Comparison of ENCODE assay signal across 24 cellular contexts in the genomic region with DNA sequence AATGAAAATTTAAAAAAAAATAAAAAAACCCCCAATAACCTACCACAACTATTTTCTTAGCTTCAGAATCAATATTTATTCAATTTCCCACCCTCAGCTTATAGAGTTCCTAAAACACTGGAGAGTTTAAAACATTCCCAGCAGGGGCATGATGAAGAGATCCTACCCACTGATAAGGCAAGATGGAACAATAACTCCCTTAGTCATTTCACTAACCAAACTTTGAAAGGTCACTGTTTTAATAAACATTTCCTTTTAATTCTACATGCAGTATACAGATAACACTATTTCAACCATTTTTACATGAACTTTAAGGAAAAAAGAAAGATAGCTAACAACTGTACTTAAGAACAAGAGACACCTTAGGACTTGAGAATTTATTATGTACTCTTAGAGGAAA. TPM values are rescaled to one million over a fixed set of nuclear protein-coding genes. Genes with fewer than 3 reads are reported as not detected.
DNase-seq lines count a peak whose midpoint lies in the region; ATAC-seq, FAIRE-seq and TF ChIP-seq lines count a peak whose summit lies in the region.
"Had no signal": no experiment of that assay in that cellular context is flagged by ENCODE, and none has a peak within 500 bp of the region (broad histone marks: within the 10 kb centered on the region; RNA-seq: fewer than 3 reads in every experiment).

No MANE protein-coding gene starts in this region.

- ATAC-seq in K562 (no peak), GM18870 (IDR thresholded peaks at IDR 0.05; ENCODE audit: unreplicated experiment) (no peak), GM21723 (IDR thresholded peaks at IDR 0.05; ENCODE audit: unreplicated experiment) (no peak)
- ATAC-seq: natural killer cell treated with Interleukin-12 subunit alpha and Interleukin-12 subunit beta and Interleukin-15 and Interleukin-18, amount 100 ng/mL, for 72 hours; WTC11 had no signal

- in situ Hi-C loops in K562 (cut with MboI) = loop anchor here (10.0 kb wide), 1 partner anchor 416 kb away; no protein-coding TSS in a partner anchor

- H3K27ac ChIP-seq in K562 (ENCODE audit: extremely low read depth, low read depth, low read length) (no peak overlapping the region), neural progenitor cell (no peak overlapping the region)
- H3K27ac ChIP-seq: BLaER1 treated with 17β-estradiol and CSF1 and Interleukin-3, amounts not matched to agents 10 nM and 100 nM had no signal

- H3K4me1 ChIP-seq in K562 (replicated peaks in 1 of 2; ENCODE audit: control insufficient read depth in 2 of 2, insufficient read depth in 2 of 2, low read length in 2 of 2) (no peaks in the 10 kb centered on the region; a peak in 1 of 5 replicates), neural progenitor cell (peaks cover 15% of the 10 kb centered on the region)

- H3K27ac Mint-ChIP-seq in neural progenitor cell = peak overlapping the region; percentile 57
- H3K27ac Mint-ChIP-seq: activated CD4-positive, alpha-beta memory T cell treated with anti-CD3 and anti-CD28 coated beads for 36 hours; activated naive CD8-positive, alpha-beta T cell; dendritic cell treated with granulocyte-macrophage colony-stimulating factor and Interleukin-4, amounts not matched to agents 40 ng/mL and 50 ng/mL, for 4 days; natural killer cell treated with Interleukin-12 subunit alpha and Interleukin-12 subunit beta and Interleukin-15 and Interleukin-18, amount 100 ng/mL, for 72 hours; progenitor cell of endocrine pancreas; T-helper 1 cell treated with Interleukin-12 subunit alpha and Interleukin-12 subunit beta and Interleukin-4 antibody, amounts not matched to agents 30 μg/mL and 1 μg/mL, for 36 hours; WTC11 had no signal

- H3K27me3 ChIP-seq in K562 (ENCODE audit: control insufficient read depth in 2 of 2, insufficient read depth in 2 of 2, low read length in 2 of 2) (no peaks in the 10 kb centered on the region), neural progenitor cell (no peaks in the 10 kb centered on the region)
- H3K27me3 ChIP-seq: BLaER1 treated with 17β-estradiol and CSF1 and Interleukin-3, amounts not matched to agents 10 nM and 100 nM had no signal

- no peak overlapping the region for H3K4me3 ChIP-seq in K562
- no peak overlapping the region for H3K4me3 ChIP-seq in neural progenitor cell
- H3K4me3 ChIP-seq: BLaER1 treated with 17β-estradiol and CSF1 and Interleukin-3, amounts not matched to agents 10 nM and 100 nM; smooth muscle cell had no signal

- CTCF ChIA-PET in K562 (lab: Yijun Ruan, JAX; ENCODE audit: low intra/inter-chr PET ratio) = no interaction called here

- H3K9me3 ChIP-seq in K562 (replicated peaks; ENCODE audit: control insufficient read depth, insufficient read depth, low read depth, low read length) (no peaks in the 10 kb centered on the region), neural progenitor cell (ENCODE audit: low read depth) (no peaks in the 10 kb centered on the region)
- H3K9me3 ChIP-seq: BLaER1 treated with 17β-estradiol and CSF1 and Interleukin-3, amounts not matched to agents 10 nM and 100 nM had no signal

- H3K4me1 Mint-ChIP-seq in neural progenitor cell = peaks cover 36% of the 10 kb centered on the region

- no peak for TF ChIP-seq EP300 in K562 (IDR thresholded peaks at IDR 0.05; ENCODE audit: low read length)

- TF ChIP-seq POLR2A in K562 (conservative IDR thresholded peaks at IDR 0.05) = no peak

- TF ChIP-seq CTCF in K562 (IDR thresholded peaks at IDR 0.05 in 2 of 3, conservative IDR thresholded peaks at IDR 0.05 in 1 of 3; ENCODE audit: insufficient read depth in 2 of 3, low read depth in 1 of 3, low read length in 3 of 3) (no peak), neural progenitor cell (IDR thresholded peaks at IDR 0.05) (no peak)

- no TSS peak for BruUV-seq in K562 (replicated peaks; lab: Mats Ljungman, UMichigan)

- H3K4me2 ChIP-seq in K562 (ENCODE audit: insufficient read depth, low read length) (no peak overlapping the region), neural progenitor cell (no peak overlapping the region)
- H3K4me2 ChIP-seq: BLaER1 treated with 17β-estradiol and CSF1 and Interleukin-3, amounts not matched to agents 10 nM and 100 nM; smooth muscle cell had no signal

- no peaks in the 10 kb centered on the region for H3K79me2 ChIP-seq in K562 (ENCODE audit: control insufficient read depth, insufficient read depth, low read length)
- no peaks in the 10 kb centered on the region for H3K79me2 ChIP-seq in neural progenitor cell (ENCODE audit: low read depth)

- H4K20me1 ChIP-seq in K562 (replicated peaks; ENCODE audit: control insufficient read depth, insufficient read depth, low read length) (no peaks in the 10 kb centered on the region), neural progenitor cell (ENCODE audit: low read depth) (no peaks in the 10 kb centered on the region)

- FAIRE-seq in K562 (lab: Jason Lieb, UNC) = no peak
- no peak for FAIRE-seq in GM19239 (lab: Jason Lieb, UNC)

- H3K9me1 ChIP-seq in K562 (ENCODE audit: control insufficient read depth, insufficient read depth, low read length) = no peaks in the 10 kb centered on the region

- peak; percentile 70 for DNase-seq in ELR (ENCODE audit: low read depth)
- DNase-seq in NCI-H69 (lab: John Stamatoyannopoulos, UW) = peak; percentile 11
- peak in 3 of 4 experiments; percentile 14 to 16 (median 16) for DNase-seq in K562 (ENCODE audit: extremely low read depth in 1 of 4, low spot score in 3 of 4)
- DNase-seq in neural progenitor cell (ENCODE audit: low spot score) = no peak
- no peak for DNase-seq in GM19239 (ENCODE audit: insufficient read length, low spot score)
- no peak for DNase-seq in COR-L47 (lab: John Stamatoyannopoulos, UW)
- DNase-seq: activated CD4-positive, alpha-beta memory T cell treated with anti-CD3 and anti-CD28 coated beads for 36 hours; DMS 273 treated with DMSO at 0.1 percent for 48 hours; NCI-H2029 treated with DMSO at 0.1 percent for 48 hours; NCI-H524; SHP77 treated with DMSO at 0.1 percent for 48 hours; stimulated activated CD4-positive, alpha-beta T cell treated with anti-CD3 and anti-CD28 coated beads, Interleukin-4, amount 100 ng/mL, for 4 hours had no signal

- POLR2A ChIA-PET in K562 (lab: Yijun Ruan, JAX) = no interaction called here

- H2AFZ ChIP-seq in K562 (ENCODE audit: low read depth, low read length) = no peak overlapping the region
- H2AFZ ChIP-seq in neural progenitor cell (replicated peaks) = no peak overlapping the region

- H3K9ac ChIP-seq in K562 (ENCODE audit: insufficient read depth in 1 of 2, low read depth in 2 of 2, low read length in 2 of 2) = no peak overlapping the region
- no peak overlapping the region for H3K9ac ChIP-seq in neural progenitor cell
- H3K9ac ChIP-seq: BLaER1 treated with 17β-estradiol and CSF1 and Interleukin-3, amounts not matched to agents 10 nM and 100 nM had no signal

- H3K36me3 ChIP-seq in K562 (ENCODE audit: control insufficient read depth, insufficient read depth, low read length) (no peaks in the 10 kb centered on the region; the same call in 2 of the 3 replicates), neural progenitor cell (peaks cover 3% of the 10 kb centered on the region)

- intact Hi-C loops in K562 (cut with micrococcal nuclease) = loop anchor here (5.0 to 10.0 kb wide), 4 partner anchors 76 to 798 kb away; a partner anchor contains a TSS

- peaks cover 4% of the 10 kb centered on the region for H3K9me3 Mint-ChIP-seq in neural progenitor cell
- H3K9me3 Mint-ChIP-seq: activated CD4-positive, alpha-beta memory T cell treated with anti-CD3 and anti-CD28 coated beads for 36 hours; dendritic cell treated with granulocyte-macrophage colony-stimulating factor and Interleukin-4, amounts not matched to agents 40 ng/mL and 50 ng/mL, for 4 days; natural killer cell treated with Interleukin-12 subunit alpha and Interleukin-12 subunit beta and Interleukin-15 and Interleukin-18, amount 100 ng/mL, for 72 hours; T-helper 1 cell treated with Interleukin-12 subunit alpha and Interleukin-12 subunit beta and Interleukin-4 antibody, amounts not matched to agents 30 μg/mL and 1 μg/mL, for 36 hours had no signal

- no peak overlapping the region for H3K4me3 Mint-ChIP-seq in neural progenitor cell
- H3K4me3 Mint-ChIP-seq: activated CD4-positive, alpha-beta memory T cell treated with anti-CD3 and anti-CD28 coated beads for 36 hours; activated naive CD8-positive, alpha-beta T cell; dendritic cell treated with granulocyte-macrophage colony-stimulating factor and Interleukin-4, amounts not matched to agents 40 ng/mL and 50 ng/mL, for 4 days; natural killer cell treated with Interleukin-12 subunit alpha and Interleukin-12 subunit beta and Interleukin-15 and Interleukin-18, amount 100 ng/mL, for 72 hours; T-helper 1 cell treated with Interleukin-12 subunit alpha and Interleukin-12 subunit beta and Interleukin-4 antibody, amounts not matched to agents 30 μg/mL and 1 μg/mL, for 36 hours; WTC11 had no signal

- peaks cover 16% of the 10 kb centered on the region for H3F3A ChIP-seq in neural progenitor cell (ENCODE audit: low read depth)

- H3K27me3 Mint-ChIP-seq in neural progenitor cell (ENCODE audit: insufficient read depth, low read depth) = no peaks in the 10 kb centered on the region
- H3K27me3 Mint-ChIP-seq: activated CD4-positive, alpha-beta memory T cell treated with anti-CD3 and anti-CD28 coated beads for 36 hours; activated naive CD8-positive, alpha-beta T cell; dendritic cell treated with granulocyte-macrophage colony-stimulating factor and Interleukin-4, amounts not matched to agents 40 ng/mL and 50 ng/mL, for 4 days; natural killer cell treated with Interleukin-12 subunit alpha and Interleukin-12 subunit beta and Interleukin-15 and Interleukin-18, amount 100 ng/mL, for 72 hours; progenitor cell of endocrine pancreas had no signal

- peaks cover 13% of the 10 kb centered on the region for H3K36me3 Mint-ChIP-seq in neural progenitor cell
- H3K36me3 Mint-ChIP-seq: activated CD4-positive, alpha-beta memory T cell treated with anti-CD3 and anti-CD28 coated beads for 36 hours; activated naive CD8-positive, alpha-beta T cell; natural killer cell treated with Interleukin-12 subunit alpha and Interleukin-12 subunit beta and Interleukin-15 and Interleukin-18, amount 100 ng/mL, for 72 hours; WTC11 had no signal

- TF ChIP-seq RAD21 in K562 (CRISPR knock-in tag; conservative IDR thresholded peaks at IDR 0.05 in 1 of 2, IDR thresholded peaks at IDR 0.05 in 1 of 2) = no peak

RNA-seq across cellular contexts. Expression of a gene that starts 34.9 kb away (rescaled TPM):
- not detected in 2 replicates for total RNA-seq in K562 (2011; cell fraction: chromatin; rRNA removed; ENCODE audit: low replicate concordance)
- not detected in 2 replicates for total RNA-seq in K562 (2011; cell fraction: nucleolus; rRNA removed)
- not detected in 2 replicates for total RNA-seq in K562 (2011; cell fraction: nucleoplasm; rRNA removed)
- total RNA-seq in K562 (2014; rRNA removed) (not detected in 2 replicates), K562 (2014; rRNA removed; fragmentation: Illumina TruSeq; extraction: Trizol) (not detected in 2 replicates), K562 (2015; rRNA removed; fragmentation: Illumina TruSeq; extraction: Trizol) (not detected in 2 replicates), K562 (2021) (not detected in 2 replicates), neural progenitor cell (ENCODE audit: low replicate concordance) (1.2 TPM in 1 of 2 replicates, not detected in the other)
- polyA plus RNA-seq in K562 (2011; rRNA removed) (not detected in 2 replicates), K562 (2014; fragmentation: Illumina TruSeq; extraction: Trizol) (not detected in 2 replicates), K562 (2014; fragmentation: Nextera tagmentation; extraction: Ambion mirVana) (not detected), K562 (2014; rRNA removed) (0.03 TPM in 1 of 2 replicates, not detected in the other)
- not detected in 2 replicates for polyA plus RNA-seq in K562 (2011; cell fraction: cytosol; rRNA removed)
- not detected in 2 replicates for polyA plus RNA-seq in K562 (2011; cell fraction: nucleus; rRNA removed)
- not detected in 2 replicates for polyA plus RNA-seq in K562 (2012)
- not detected in 2 replicates for polyA minus RNA-seq in K562 (2011; rRNA and poly(A)+ RNA removed)
- polyA minus RNA-seq in K562 (2011; cell fraction: cytosol; rRNA and poly(A)+ RNA removed) = not detected in 2 replicates
- not detected in 2 replicates for polyA minus RNA-seq in K562 (2011; cell fraction: nucleus; rRNA and poly(A)+ RNA removed)
- total RNA-seq: activated CD4-positive, alpha-beta memory T cell treated with anti-CD3 and anti-CD28 coated beads for 36 hours; mesenteric fat pad; natural killer cell treated with Interleukin-12 subunit alpha and Interleukin-12 subunit beta and Interleukin-15 and Interleukin-18, amount 100 ng/mL, for 72 hours; progenitor cell of endocrine pancreas; smooth muscle cell; ureter; WTC11 had no signal
- polyA plus RNA-seq: smooth muscle cell had no signal

Comparison
In these comparisons a context has a peak if more than half of its experiments do, and no peak if none do; other contexts are left out.
1. DNase-seq: peak in ELR (single experiment), NCI-H69 (single experiment) and K562 (3 of 4); none in neural progenitor cell (single experiment), GM19239 (single experiment) and COR-L47 (single experiment).